ENCODE assay signal across 22 cellular contexts in the genomic region with DNA sequence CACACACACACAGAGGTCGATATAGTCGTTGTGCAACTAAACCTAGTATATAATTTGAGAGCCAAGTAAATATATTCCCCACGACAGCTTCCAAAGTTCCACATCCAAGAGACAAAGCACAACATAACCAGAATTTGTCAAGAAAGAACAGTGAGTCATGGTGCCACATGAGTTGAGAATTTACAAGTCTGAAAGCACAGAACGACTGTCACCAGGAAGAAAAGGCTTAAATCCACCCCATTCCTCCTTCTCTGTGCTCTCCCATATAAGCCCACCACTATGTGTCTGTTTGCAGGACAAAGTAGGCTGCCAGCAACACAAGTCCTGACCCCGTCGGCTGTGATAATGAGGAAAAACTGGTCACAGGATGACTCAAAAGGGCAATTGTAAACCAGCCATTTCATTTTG. TPM values are rescaled to one million over a fixed set of nuclear protein-coding genes. Genes with fewer than 3 reads are reported as not detected.
DNase-seq lines count a peak whose midpoint lies in the region; ATAC-seq and TF ChIP-seq lines count a peak whose summit lies in the region.
"Had no signal": no experiment of that assay in that cellular context is flagged by ENCODE, and none has a peak within 500 bp of the region (broad histone marks: within the 10 kb centered on the region; RNA-seq: fewer than 3 reads in every experiment).

No MANE protein-coding gene starts in this region.

- no peak overlapping the region for H2BK20ac ChIP-seq in H9 (ENCODE audit: low read depth, low read length, poor library complexity, severe bottlenecking)

- H3K27me3 Mint-ChIP-seq in neural crest cell (ENCODE audit: low read depth) (no peaks in the 10 kb centered on the region), H9 (ENCODE audit: low read depth) (no peaks in the 10 kb centered on the region)
- H3K27me3 Mint-ChIP-seq: activated CD8-positive, alpha-beta T cell treated with anti-CD3 and anti-CD28 coated beads for 36 hours; stimulated activated naive CD8-positive, alpha-beta T cell treated with anti-CD3 and anti-CD28 coated beads, Interleukin-15, Interleukin-2, amounts not matched to agents 100 ng/mL and 50 ng/mL, for 24 hours; T-cell had no signal

- peak; percentile 8 for DNase-seq in GM04504 (ENCODE audit: low read depth)
- peak; percentile 51 for DNase-seq in RPMI7951 (ENCODE audit: low read depth)
- DNase-seq in fibroblast of peridontal ligament (ENCODE audit: extremely low read depth), result peak; percentile 43
- DNase-seq in neural crest cell (ENCODE audit: low read depth, low spot score), result no peak
- no peak for DNase-seq in right cardiac atrium
- no peak for DNase-seq in germinal center (ENCODE audit: low spot score)
- no peak for DNase-seq in H9
- DNase-seq in Kasumi-1 (lab: John Stamatoyannopoulos, UW), result no peak
- DNase-seq: activated CD8-positive, alpha-beta T cell treated with anti-CD3 and anti-CD28 coated beads for 36 hours; activated effector memory CD4-positive, alpha-beta T cell treated with anti-CD3 and anti-CD28 coated beads, Interleukin-2, amount 50 U/mL, for 16 hours; aorta; KG1; NCI-H146; NCI-H345; posterior cingulate gyrus; T-cell; upper lobe of right lung; WERI-Rb-1 had no signal

- ATAC-seq in right cardiac atrium, result no peak
- ATAC-seq: activated CD8-positive, alpha-beta T cell treated with anti-CD3 and anti-CD28 coated beads for 36 hours; T-cell; upper lobe of right lung had no signal

- H3K36me3 Mint-ChIP-seq in neural crest cell (ENCODE audit: low read depth), result no peaks in the 10 kb centered on the region
- H3K36me3 Mint-ChIP-seq in H9 (ENCODE audit: insufficient read depth in 1 of 3, low read depth in 3 of 3), result no peaks in the 10 kb centered on the region

- no peak overlapping the region for H2AK5ac ChIP-seq in H9 (ENCODE audit: insufficient read length, low read length)

- H3K56ac ChIP-seq in H9 (ENCODE audit: insufficient read length, low read depth, low read length), result no peak overlapping the region

- H3K27ac Mint-ChIP-seq in neural crest cell (ENCODE audit: unreplicated experiment) (peak overlapping the region; percentile 48), H9 (no peak overlapping the region)
- H3K27ac Mint-ChIP-seq: activated CD8-positive, alpha-beta T cell treated with anti-CD3 and anti-CD28 coated beads for 36 hours; T-cell had no signal

- H4K5ac ChIP-seq in H9 (ENCODE audit: insufficient read length, low read depth, low read length), result no peak overlapping the region

- intact Hi-C loops in right cardiac atrium (cut with DNase I), result no loop called here

- no peak overlapping the region for H2AFZ ChIP-seq in H9 (ENCODE audit: low read length)

- H3K27me3 ChIP-seq in right cardiac atrium (ENCODE audit: control insufficient read depth, insufficient read depth) (no peaks in the 10 kb centered on the region), H9 (ENCODE audit: insufficient read depth, low read length) (no peaks in the 10 kb centered on the region)
- H3K27me3 ChIP-seq: upper lobe of right lung had no signal

- peaks cover 44% of the 10 kb centered on the region for H3K4me1 Mint-ChIP-seq in neural crest cell
- H3K4me1 Mint-ChIP-seq in H9, result peaks cover 17 to 18% of the 10 kb centered on the region in 2 experiments

- no peak overlapping the region for H2BK12ac ChIP-seq in H9 (ENCODE audit: insufficient read length, low read depth, low read length)

- H3K27ac ChIP-seq in right cardiac atrium (ENCODE audit: low read length), result no peak overlapping the region
- H3K27ac ChIP-seq in H9 (ENCODE audit: insufficient read length, low read depth, low read length), result no peak overlapping the region
- H3K27ac ChIP-seq: coronary artery, epithelial cell of prostate, HL-60, upper lobe of right lung, WERI-Rb-1 had no signal

- H3K4me2 ChIP-seq in H9 (ENCODE audit: insufficient read depth, insufficient read length, low read length), result no peak overlapping the region

- H3T11ph ChIP-seq in H9 (ENCODE audit: low read length), result no peak overlapping the region

- H4K8ac ChIP-seq in H9 (replicated peaks; ENCODE audit: insufficient read length, low read depth, low read length), result no peak overlapping the region

- H2BK15ac ChIP-seq in H9 (ENCODE audit: low read depth, low read length), result no peak overlapping the region

- H2BK5ac ChIP-seq in H9 (ENCODE audit: insufficient read length, low read length), result no peak overlapping the region

- H3K4me1 ChIP-seq in right cardiac atrium (ENCODE audit: control insufficient read depth, insufficient read depth, low read length), result peaks cover 3% of the 10 kb centered on the region
- peaks cover 4% of the 10 kb centered on the region for H3K4me1 ChIP-seq in H9 (ENCODE audit: insufficient read depth, low read length)

- H3K23me2 ChIP-seq in H9 (ENCODE audit: insufficient read length, low read depth, low read length, poor library complexity, severe bottlenecking), result no peaks in the 10 kb centered on the region

- H3K14ac ChIP-seq in H9 (ENCODE audit: insufficient read depth, low read length), result no peak overlapping the region

- H3K4me3 ChIP-seq in right cardiac atrium (ENCODE audit: low read length), result no peak overlapping the region
- H3K4me3 ChIP-seq: coronary artery, upper lobe of right lung had no signal

- no peak overlapping the region for H3K4ac ChIP-seq in H9 (ENCODE audit: low read depth, low read length)

- WGBS in right cardiac atrium, result 82% methylated on average over 6 of the region's 6 CpGs
- no CpG with 5 or more reads among the region's 6 CpGs for WGBS in H9 (ENCODE audit: extremely low coverage, insufficient read length, low lambda C conversion rate)

- no peaks in the 10 kb centered on the region for H4K20me1 ChIP-seq in H9 (ENCODE audit: control insufficient read depth, insufficient read depth, insufficient read length)

- TF ChIP-seq CTCF in neural crest cell (conservative IDR thresholded peaks at IDR 0.05) (no peak), H9 (conservative IDR thresholded peaks at IDR 0.05) (no peak)

- no peaks in the 10 kb centered on the region for H3K9me3 Mint-ChIP-seq in neural crest cell
- H3K9me3 Mint-ChIP-seq in H9, result no peaks in the 10 kb centered on the region
- H3K9me3 Mint-ChIP-seq: activated CD8-positive, alpha-beta T cell treated with anti-CD3 and anti-CD28 coated beads for 36 hours; stimulated activated naive CD8-positive, alpha-beta T cell treated with anti-CD3 and anti-CD28 coated beads, Interleukin-15, Interleukin-2, amounts not matched to agents 100 ng/mL and 50 ng/mL, for 24 hours; T-cell had no signal

- H2BK120ac ChIP-seq in H9 (ENCODE audit: low read depth, low read length, poor library complexity, severe bottlenecking), result no peak overlapping the region

- H3K4me3 Mint-ChIP-seq in neural crest cell (no peak overlapping the region), H9 (no peak overlapping the region)
- H3K4me3 Mint-ChIP-seq: activated CD8-positive, alpha-beta T cell treated with anti-CD3 and anti-CD28 coated beads for 36 hours; stimulated activated naive CD8-positive, alpha-beta T cell treated with anti-CD3 and anti-CD28 coated beads, Interleukin-15, Interleukin-2, amounts not matched to agents 100 ng/mL and 50 ng/mL, for 24 hours; T-cell had no signal

- no peaks in the 10 kb centered on the region for H3K79me2 ChIP-seq in H9 (ENCODE audit: insufficient read depth, low read length)

- no peak overlapping the region for H3K18ac ChIP-seq in H9 (ENCODE audit: insufficient read length, low read depth, low read length)

- H4K91ac ChIP-seq in H9 (ENCODE audit: insufficient read length, low read depth, low read length), result no peak overlapping the region

- no peak overlapping the region for H3K23ac ChIP-seq in H9 (ENCODE audit: insufficient read length, low read depth, low read length)

- H3K79me1 ChIP-seq in H9 (ENCODE audit: insufficient read depth, low read depth, low read length, poor library complexity, severe bottlenecking), result no peaks in the 10 kb centered on the region

- no peaks in the 10 kb centered on the region for H3K9me3 ChIP-seq in right cardiac atrium (ENCODE audit: control insufficient read depth, low read length)
- no peaks in the 10 kb centered on the region for H3K9me3 ChIP-seq in H9 (ENCODE audit: control insufficient read depth, low read depth, low read length)
- H3K9me3 ChIP-seq: upper lobe of right lung had no signal

- no peak overlapping the region for H3K9ac ChIP-seq in H9 (ENCODE audit: extremely low read depth, insufficient read length, low read length)

RNA-seq across cellular contexts. Expression of a gene that starts 32.8 kb away (rescaled TPM):
- total RNA-seq in RPMI7951 (2014; rRNA removed; shearing (Covaris generic)), result 4.3 and 7.4 TPM in 2 replicates
- 2.1 and 2.2 TPM in 2 replicates for total RNA-seq in neural crest cell
- 10 to 100 TPM; 10.8 to 14.6 (median 11.6) TPM for total RNA-seq in right cardiac atrium
- polyA plus RNA-seq in right cardiac atrium, result 7.4 TPM
- 1.6 and 1.9 TPM in 2 replicates for total RNA-seq in H9 (2021)

Comparison
In these comparisons a context has a peak if more than half of its experiments do, and no peak if none do; other contexts are left out.
1. DNase-seq: peak in GM04504 (single experiment), RPMI7951 (single experiment) and fibroblast of peridontal ligament (single experiment); none in neural crest cell (single experiment), right cardiac atrium (0 of 3), germinal center (single experiment), H9 (single experiment) and Kasumi-1 (0 of 2).